In the genomic region with DNA sequence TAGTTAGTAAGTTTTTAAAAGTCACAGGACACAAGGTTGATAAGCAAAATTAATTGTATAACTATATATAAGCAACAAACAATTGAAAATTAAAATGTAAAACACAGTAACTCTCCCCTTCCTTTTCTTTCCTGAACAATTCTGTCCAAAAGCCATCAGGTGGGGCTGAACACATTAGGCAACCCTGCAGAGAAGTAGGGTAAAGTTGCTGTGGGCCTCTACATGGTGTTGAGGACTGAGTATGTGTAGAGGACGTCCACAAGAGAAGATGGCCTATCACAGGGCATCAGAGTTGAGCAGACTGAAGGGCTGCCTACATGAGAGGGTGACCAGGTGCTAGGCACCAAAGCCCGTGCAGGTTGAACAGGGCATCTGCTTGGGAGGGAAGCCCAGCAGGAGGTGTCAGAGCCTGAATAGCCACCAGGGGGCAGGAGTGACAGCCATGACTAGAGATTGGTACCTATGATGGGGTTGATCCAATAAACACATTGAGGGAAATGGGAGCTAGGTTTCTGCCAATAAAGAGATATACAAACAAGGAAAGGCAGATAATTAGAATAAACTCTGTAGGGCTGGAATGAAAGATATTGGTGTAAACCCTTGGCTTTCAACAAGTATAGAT, we compare ENCODE assay signal across 8 cellular contexts.
A peak's percentile ranks its signal among the peaks of the same experiment; 100 is the strongest.
DNase-seq lines count a peak whose midpoint lies in the region; FAIRE-seq and TF ChIP-seq lines count a peak whose summit lies in the region.

No MANE protein-coding gene starts in this region.

- intact Hi-C loops in endothelial cell of umbilical vein (cut with micrococcal nuclease): no loop called here

- no peaks in the 10 kb centered on the region for H3K9me2 ChIP-seq in Loucy (replicated peaks; ENCODE audit: low read depth, low read length)

- H3K4me2 ChIP-seq in Loucy (ENCODE audit: low read depth, low read length, poor library complexity, severe bottlenecking) (no peak overlapping the region), endothelial cell of umbilical vein (ENCODE audit: insufficient read depth, low read length) (no peak overlapping the region)

- BruUV-seq in endothelial cell of umbilical vein (replicated peaks; lab: Mats Ljungman, UMichigan): no TSS peak

- H3K4me3 ChIP-seq in Loucy (ENCODE audit: low read length, poor library complexity, severe bottlenecking) (no peak overlapping the region), endothelial cell of umbilical vein (replicated peaks in 1 of 3; ENCODE audit: insufficient read depth in 1 of 3, low read depth in 1 of 3, low read length in 3 of 3) (no peak overlapping the region)

- peak; percentile 3 for DNase-seq in SIG-M5 treated with dmso at 0.1 percent for 504 hours (lab: John Stamatoyannopoulos, UW; ENCODE audit: unreplicated experiment)
- DNase-seq in SIG-M5 (lab: John Stamatoyannopoulos, UW): no peak
- DNase-seq in activated CD4-positive, alpha-beta T cell treated with anti-CD3 and anti-CD28 coated beads for 4 hours: peak; percentile 24 to 47
- no peak for DNase-seq in endothelial cell of umbilical vein (ENCODE audit: low read depth, low spot score)
- DNase-seq in stimulated activated CD4-positive, alpha-beta T cell treated with anti-CD3 and anti-CD28 coated beads, Interleukin-12 subunit alpha, Interleukin-12 subunit beta, amount 100 ng/mL, for 24 hours (ENCODE audit: low read depth in 2 of 2): peak; percentile 17 to 51
- DNase-seq in NCI-H524 treated with DMSO at 0.1 percent for 48 hours (lab: John Stamatoyannopoulos, UW): no peak
- DNase-seq in medulla oblongata (ENCODE audit: extremely low spot score): no peak

- H3K27ac ChIP-seq in endothelial cell of umbilical vein (ENCODE audit: insufficient read depth, low read depth, low read length): no peak overlapping the region

- no peaks in the 10 kb centered on the region for H3K9me1 ChIP-seq in endothelial cell of umbilical vein (replicated peaks; ENCODE audit: control insufficient read depth, extremely low read depth, insufficient read depth, low read length)

- H3K27me3 ChIP-seq in Loucy (ENCODE audit: insufficient read depth, low read length, poor library complexity, severe bottlenecking): no peaks in the 10 kb centered on the region
- H3K27me3 ChIP-seq in endothelial cell of umbilical vein (ENCODE audit: control insufficient read depth in 2 of 2, insufficient read depth in 2 of 2, low read length in 2 of 2): no peaks in the 10 kb centered on the region

- CTCF ChIA-PET in endothelial cell of umbilical vein (lab: Charles Lee): no interaction called here

- H3K79me2 ChIP-seq in Loucy (ENCODE audit: insufficient read depth, low read length): no peaks in the 10 kb centered on the region
- no peaks in the 10 kb centered on the region for H3K79me2 ChIP-seq in endothelial cell of umbilical vein (ENCODE audit: control insufficient read depth, insufficient read depth, low read length)

- no peak for FAIRE-seq in endothelial cell of umbilical vein (lab: Jason Lieb, UNC)

- H3K9me3 ChIP-seq in Loucy (ENCODE audit: insufficient read depth, low read depth, low read length) (no peaks in the 10 kb centered on the region; the same call in 1 of the 2 replicates), endothelial cell of umbilical vein (replicated peaks; ENCODE audit: control insufficient read depth, insufficient read depth, low read length) (peaks cover 3% of the 10 kb centered on the region)

- TF ChIP-seq CTCF in Loucy (conservative IDR thresholded peaks at IDR 0.05; ENCODE audit: low read length) (peak; percentile 84), endothelial cell of umbilical vein (IDR thresholded peaks at IDR 0.05; ENCODE audit: extremely low read depth in 1 of 2, insufficient read depth in 1 of 2, low read depth in 1 of 2, low read length in 2 of 2) (peak; percentile 4 to 9)

- no peaks in the 10 kb centered on the region for H3K4me1 ChIP-seq in Loucy (ENCODE audit: insufficient read depth, low read length, poor library complexity, severe bottlenecking)
- H3K4me1 ChIP-seq in endothelial cell of umbilical vein (ENCODE audit: control insufficient read depth, extremely low read depth, insufficient read depth, low read length): no peaks in the 10 kb centered on the region

- H2AFZ ChIP-seq in Loucy (ENCODE audit: low read length) (no peak overlapping the region), endothelial cell of umbilical vein (ENCODE audit: low read depth, low read length) (no peak overlapping the region)

- dilution Hi-C loops in endothelial cell of umbilical vein (cut with MboI; ENCODE audit: extremely low pct_ligation_motif_present, low sequenced_read_pairs): no loop called here

- POLR2A ChIA-PET in endothelial cell of umbilical vein (lab: Charles Lee): no interaction called here

- no peak for TF ChIP-seq POLR2A in endothelial cell of umbilical vein (IDR thresholded peaks at IDR 0.05; ENCODE audit: low read depth, low read length)

- H4K20me1 ChIP-seq in Loucy (ENCODE audit: insufficient read depth, low read length, poor library complexity, severe bottlenecking) (no peaks in the 10 kb centered on the region), endothelial cell of umbilical vein (replicated peaks; ENCODE audit: control insufficient read depth, extremely low read depth, insufficient read depth, low read length) (no peaks in the 10 kb centered on the region)

- H3F3A ChIP-seq in Loucy (ENCODE audit: low read depth): no peaks in the 10 kb centered on the region

- no peak overlapping the region for H3K9ac ChIP-seq in Loucy (ENCODE audit: low read depth, low read length, poor library complexity, severe bottlenecking)
- no peak overlapping the region for H3K9ac ChIP-seq in endothelial cell of umbilical vein (replicated peaks; ENCODE audit: extremely low read depth, insufficient read depth, low read length)

- H3K36me3 ChIP-seq in Loucy (ENCODE audit: insufficient read depth, low read length) (no peaks in the 10 kb centered on the region), endothelial cell of umbilical vein (ENCODE audit: control insufficient read depth in 2 of 2, extremely low read depth in 1 of 2, insufficient read depth in 2 of 2, low read length in 2 of 2) (no peaks in the 10 kb centered on the region)

TF ChIP-seq in endothelial cell of umbilical vein, 7 proteins besides CTCF, POLR2A, EP300 and RAD21:
- no peak for TF ChIP-seq MYC (IDR thresholded peaks at IDR 0.05; ENCODE audit: low read depth, low read length)
- TF ChIP-seq JUN (IDR thresholded peaks at IDR 0.05; ENCODE audit: borderline replicate concordance, insufficient read depth, insufficient read length, low read depth): no peak
- TF ChIP-seq, protein P1, sequence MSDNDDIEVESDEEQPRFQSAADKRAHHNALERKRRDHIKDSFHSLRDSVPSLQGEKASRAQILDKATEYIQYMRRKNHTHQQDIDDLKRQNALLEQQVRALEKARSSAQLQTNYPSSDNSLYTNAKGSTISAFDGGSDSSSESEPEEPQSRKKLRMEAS (IDR thresholded peaks at IDR 0.05; ENCODE audit: insufficient read depth, insufficient read length): no peak
- no peak for TF ChIP-seq FOS (IDR thresholded peaks at IDR 0.05; ENCODE audit: borderline replicate concordance, insufficient read depth, low read length)
- no peak for TF ChIP-seq GATA2 (IDR thresholded peaks at IDR 0.05; ENCODE audit: insufficient read depth, insufficient read length, low read depth, low read length)
- TF ChIP-seq POLR2AphosphoS5 (IDR thresholded peaks at IDR 0.05; ENCODE audit: insufficient read depth, low read depth, low read length): no peak
- TF ChIP-seq EZH2 (IDR thresholded peaks at IDR 0.05; ENCODE audit: borderline replicate concordance, low read depth, low read length, severe bottlenecking): no peak

Comparison
In these comparisons a context has a peak if more than half of its experiments do, and no peak if none do; other contexts are left out.
1. DNase-seq: peak in SIG-M5 treated with dmso at 0.1 percent for 504 hours (single experiment), activated CD4-positive, alpha-beta T cell treated with anti-CD3 and anti-CD28 coated beads for 4 hours (2 of 2) and stimulated activated CD4-positive, alpha-beta T cell treated with anti-CD3 and anti-CD28 coated beads, Interleukin-12 subunit alpha, Interleukin-12 subunit beta, amount 100 ng/mL, for 24 hours (2 of 2); none in SIG-M5 (single experiment), endothelial cell of umbilical vein (single experiment), NCI-H524 treated with DMSO at 0.1 percent for 48 hours (single experiment) and medulla oblongata (single experiment).